In genomic region chr10:119358567-119358966, GRCh38 we compare ENCODE assay signal across 17 cellular contexts.
DNase-seq lines count a peak whose midpoint lies in the region; ATAC-seq, FAIRE-seq and TF ChIP-seq lines count a peak whose summit lies in the region.
"Had no signal": no experiment of that assay in that cellular context is flagged by ENCODE, and none has a peak within 500 bp of the region (broad histone marks: within the 10 kb centered on the region; RNA-seq: fewer than 3 reads in every experiment).

No MANE protein-coding gene starts in this region.

- intact Hi-C loops in activated B cell treated with CpG ODN at 0.5 μM for 24 hours (cut with micrococcal nuclease) = no loop called here

- POLR2A ChIA-PET in activated CD4-positive, alpha-beta T cell treated with anti-CD3 and anti-CD28 coated beads, Interleukin-2, amount 10 ng/mL, durations not matched to agents 7 days and 5 days (lab: Charles Lee) = no interaction called here
- POLR2A ChIA-PET in activated B cell treated with CpG ODN at 0.5 μM for 24 hours (lab: Charles Lee) = no interaction called here

- no peak for TF ChIP-seq POLR2A in GM12891 (IDR thresholded peaks at IDR 0.05; ENCODE audit: low read depth, low read length)

- DNase-seq in activated CD4-positive, alpha-beta T cell treated with anti-CD3 and anti-CD28 coated beads, Interleukin-2, amount 10 ng/mL, durations not matched to agents 7 days and 5 days = no peak
- DNase-seq in activated CD4-positive, alpha-beta T cell treated with anti-CD3 and anti-CD28 coated beads, Interleukin-2, amount 50 U/mL, for 1 hour = no peak
- DNase-seq in activated B cell treated with CpG ODN at 0.5 μM for 24 hours (no peak), naive B cell (no peak), GM12891 (ENCODE audit: insufficient read length, low spot score) (no peak), NCI-H82 (lab: John Stamatoyannopoulos, UW) (no peak)
- no peak for DNase-seq in stimulated activated naive B cell treated with anti-CD40 and anti-IgM and Interleukin-4, amounts not matched to agents 10 μg/mL and 1 μg/mL and 100 μg/mL, for 72 hours
- DNase-seq: 8988T; ACHN; C1 segment of cervical spinal cord; CD4-positive, alpha-beta T cell; DMS79 treated with DMSO at 0.1 percent for 48 hours; EL had no signal

- H3K4me3 Mint-ChIP-seq in activated CD4-positive, alpha-beta T cell treated with anti-CD3 and anti-CD28 coated beads, Interleukin-2, amount 10 ng/mL, durations not matched to agents 7 days and 5 days = no peak overlapping the region
- H3K4me3 Mint-ChIP-seq in activated B cell treated with CpG ODN at 0.5 μM for 24 hours (no peak overlapping the region), naive B cell (peak overlapping the region in 2 of 8 donors; percentile 23 to 65)
- no peak overlapping the region for H3K4me3 Mint-ChIP-seq in stimulated activated naive B cell treated with anti-CD40 and anti-IgM and Interleukin-4, amounts not matched to agents 10 μg/mL and 1 μg/mL and 100 μg/mL, for 72 hours
- H3K4me3 Mint-ChIP-seq: CD4-positive, alpha-beta T cell had no signal

- H3K9me3 Mint-ChIP-seq in activated CD4-positive, alpha-beta T cell treated with anti-CD3 and anti-CD28 coated beads, Interleukin-2, amount 10 ng/mL, durations not matched to agents 7 days and 5 days = peaks cover 14% of the 10 kb centered on the region
- peaks cover 8% of the 10 kb centered on the region for H3K9me3 Mint-ChIP-seq in activated B cell treated with CpG ODN at 0.5 μM for 24 hours
- H3K9me3 Mint-ChIP-seq in naive B cell = peaks cover 6 to 13% (median 12%) of the 10 kb centered on the region in 7 donors
- peaks cover 10 to 14% of the 10 kb centered on the region in 2 donors for H3K9me3 Mint-ChIP-seq in stimulated activated naive B cell treated with anti-CD40 and anti-IgM and Interleukin-4, amounts not matched to agents 10 μg/mL and 1 μg/mL and 100 μg/mL, for 72 hours

- CTCF ChIA-PET in activated CD4-positive, alpha-beta T cell treated with anti-CD3 and anti-CD28 coated beads, Interleukin-2, amount 10 ng/mL, durations not matched to agents 7 days and 5 days (lab: Charles Lee) = no interaction called here
- CTCF ChIA-PET in activated B cell treated with CpG ODN at 0.5 μM for 24 hours (lab: Charles Lee) = no interaction called here

- H3K27me3 Mint-ChIP-seq in activated CD4-positive, alpha-beta T cell treated with anti-CD3 and anti-CD28 coated beads, Interleukin-2, amount 10 ng/mL, durations not matched to agents 7 days and 5 days = no peaks in the 10 kb centered on the region
- H3K27me3 Mint-ChIP-seq in activated B cell treated with CpG ODN at 0.5 μM for 24 hours (no peaks in the 10 kb centered on the region), naive B cell (no peaks in the 10 kb centered on the region)
- H3K27me3 Mint-ChIP-seq in stimulated activated naive B cell treated with anti-CD40 and anti-IgM and Interleukin-4, amounts not matched to agents 10 μg/mL and 1 μg/mL and 100 μg/mL, for 72 hours = no peaks in the 10 kb centered on the region
- H3K27me3 Mint-ChIP-seq: CD4-positive, alpha-beta T cell had no signal

- peak overlapping the region; percentile 31 for H3K27ac Mint-ChIP-seq in activated CD4-positive, alpha-beta T cell treated with anti-CD3 and anti-CD28 coated beads, Interleukin-2, amount 10 ng/mL, durations not matched to agents 7 days and 5 days
- H3K27ac Mint-ChIP-seq in activated B cell treated with CpG ODN at 0.5 μM for 24 hours (peak overlapping the region; percentile 24), naive B cell (peak overlapping the region in 5 of 6 donors; percentile 14 to 80 (median 74))
- peak overlapping the region; percentile 72 for H3K27ac Mint-ChIP-seq in stimulated activated naive B cell treated with anti-CD40 and anti-IgM and Interleukin-4, amounts not matched to agents 10 μg/mL and 1 μg/mL and 100 μg/mL, for 72 hours
- H3K27ac Mint-ChIP-seq: CD4-positive, alpha-beta T cell had no signal

- H3K4me1 Mint-ChIP-seq in activated CD4-positive, alpha-beta T cell treated with anti-CD3 and anti-CD28 coated beads, Interleukin-2, amount 10 ng/mL, durations not matched to agents 7 days and 5 days = peaks cover 17% of the 10 kb centered on the region
- peaks cover 43% of the 10 kb centered on the region for H3K4me1 Mint-ChIP-seq in activated B cell treated with CpG ODN at 0.5 μM for 24 hours
- peaks cover 35 to 43% (median 35%) of the 10 kb centered on the region in 3 donors for H3K4me1 Mint-ChIP-seq in naive B cell
- peaks cover 26 to 48% of the 10 kb centered on the region in 2 donors for H3K4me1 Mint-ChIP-seq in stimulated activated naive B cell treated with anti-CD40 and anti-IgM and Interleukin-4, amounts not matched to agents 10 μg/mL and 1 μg/mL and 100 μg/mL, for 72 hours

- ATAC-seq in activated B cell treated with CpG ODN at 0.5 μM for 24 hours (ENCODE audit: low read depth) (no peak), naive B cell (ENCODE audit: low read depth in 2 of 2) (no peak), HG03025 (IDR thresholded peaks at IDR 0.05; ENCODE audit: low FRiP score, unreplicated experiment) (no peak)
- ATAC-seq in stimulated activated naive B cell treated with anti-CD40 and anti-IgM and Interleukin-4, amounts not matched to agents 10 μg/mL and 1 μg/mL and 100 μg/mL, for 72 hours (replicated peaks) = no peak

- TF ChIP-seq CTCF in activated B cell treated with CpG ODN at 0.5 μM for 24 hours (IDR thresholded peaks at IDR 0.05) = no peak

- H3K36me3 Mint-ChIP-seq in activated CD4-positive, alpha-beta T cell treated with anti-CD3 and anti-CD28 coated beads, Interleukin-2, amount 10 ng/mL, durations not matched to agents 7 days and 5 days (ENCODE audit: low read depth) = peaks cover 34% of the 10 kb centered on the region
- H3K36me3 Mint-ChIP-seq in activated B cell treated with CpG ODN at 0.5 μM for 24 hours (ENCODE audit: low read depth) (peaks cover 23% of the 10 kb centered on the region), naive B cell (peaks cover 13 to 23% of the 10 kb centered on the region in 2 donors)
- peaks cover 26 to 44% of the 10 kb centered on the region in 2 donors for H3K36me3 Mint-ChIP-seq in stimulated activated naive B cell treated with anti-CD40 and anti-IgM and Interleukin-4, amounts not matched to agents 10 μg/mL and 1 μg/mL and 100 μg/mL, for 72 hours

- no peak for FAIRE-seq in GM12891 (lab: Jason Lieb, UNC)
- FAIRE-seq: G401.6, GM19239, H1 had no signal

TF ChIP-seq in GM12891, 5 proteins besides CTCF, POLR2A, EP300 and RAD21:
- TF ChIP-seq TAF1 (IDR thresholded peaks at IDR 0.05; ENCODE audit: low read depth, low read length) = no peak
- TF ChIP-seq SPI1 (IDR thresholded peaks at IDR 0.05; ENCODE audit: low read depth, low read length) = no peak
- no peak for TF ChIP-seq POLR2AphosphoS5 (IDR thresholded peaks at IDR 0.05; ENCODE audit: low read depth, low read length)
- no peak for TF ChIP-seq POU2F2 (IDR thresholded peaks at IDR 0.05; ENCODE audit: low read depth, low read length)
- TF ChIP-seq PAX5 (IDR thresholded peaks at IDR 0.05; ENCODE audit: insufficient read depth, low read length, severe bottlenecking) = no peak

Comparison
In these comparisons a context has a peak if more than half of its experiments do, and no peak if none do; other contexts are left out.
1. H3K27ac Mint-ChIP-seq: peak in every context shown above with its lines; median percentile 74 in naive B cell; 72 in stimulated activated naive B cell treated with anti-CD40 and anti-IgM and Interleukin-4, amounts not matched to agents 10 μg/mL and 1 μg/mL and 100 μg/mL, for 72 hours; 31 in activated CD4-positive, alpha-beta T cell treated with anti-CD3 and anti-CD28 coated beads, Interleukin-2, amount 10 ng/mL, durations not matched to agents 7 days and 5 days; 24 in activated B cell treated with CpG ODN at 0.5 μM for 24 hours.